1 cellular context compared by ENCODE assay signal in the genomic region with DNA sequence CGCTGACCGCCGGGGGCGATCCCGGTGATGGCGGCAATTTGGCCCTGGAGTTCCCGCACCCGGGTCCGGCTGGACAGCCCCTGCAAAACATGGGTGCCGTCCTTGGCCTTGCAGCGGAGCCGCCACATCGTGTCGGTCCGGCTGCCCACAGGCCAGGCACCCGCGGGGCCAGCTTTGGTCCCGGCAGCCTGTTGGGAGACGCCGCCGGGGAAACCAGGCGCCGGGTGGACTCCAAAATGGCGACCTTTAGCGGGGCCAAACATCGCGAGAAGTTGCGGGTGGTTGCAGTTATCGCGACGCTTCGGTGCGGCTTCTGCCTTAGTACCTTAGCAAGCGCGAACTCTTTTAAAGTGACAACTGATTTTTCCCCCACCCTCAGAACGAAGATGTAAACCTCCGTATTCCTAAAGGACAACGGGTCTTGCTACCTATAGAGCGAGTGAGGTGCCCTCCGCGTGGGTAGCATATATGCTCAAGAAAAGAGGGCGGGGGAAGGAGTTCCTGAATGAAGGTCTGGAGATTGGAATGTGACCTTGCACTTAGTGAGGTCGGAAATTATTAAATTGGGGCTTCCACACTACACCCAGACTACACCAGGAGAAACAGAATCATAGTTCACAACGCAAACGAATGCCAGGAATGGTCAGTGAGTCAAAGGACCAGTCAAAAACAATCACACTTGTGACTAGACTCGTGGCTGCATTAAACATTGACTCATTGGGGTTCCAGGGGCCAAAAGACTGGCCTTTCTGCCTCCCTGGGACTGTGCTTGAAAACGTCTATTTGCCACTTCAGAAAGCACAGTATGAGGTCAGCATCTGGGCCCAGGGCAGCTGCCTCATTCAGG.
TF ChIP-seq lines count a peak whose summit lies in the region.

TSS of gene YOD1 (minus strand) at position 441 of the 847 bp plus-strand sequence. CDS start at position 263, 178 bp downstream.

TF ChIP-seq in HepG2, 621 proteins besides CTCF, POLR2A, EP300 and RAD21 (continued from another document and continues in another):
- no peak for TF ChIP-seq ZNF513 (CRISPR knock-in tag; conservative IDR thresholded peaks at IDR 0.05)
- no peak for TF ChIP-seq ZFP41 (CRISPR knock-in tag; IDR thresholded peaks at IDR 0.05; ENCODE audit: borderline replicate concordance)
- 0 out of 2 replicates have a peak, but pooled peaks have one; percentile 51 for TF ChIP-seq NAIF1 (CRISPR knock-in tag; IDR thresholded peaks at IDR 0.05; ENCODE audit: borderline replicate concordance)
- TF ChIP-seq DNMT3B (CRISPR knock-in tag; conservative IDR thresholded peaks at IDR 0.05) = no peak
- peak; percentile 49; the same call in 1 of the 2 replicates for TF ChIP-seq ZNF644 (CRISPR knock-in tag; IDR thresholded peaks at IDR 0.05; ENCODE audit: low read depth)
- TF ChIP-seq FUBP1 (CRISPR knock-in tag; IDR thresholded peaks at IDR 0.05; ENCODE audit: borderline replicate concordance) = no peak
- TF ChIP-seq, protein P1, sequence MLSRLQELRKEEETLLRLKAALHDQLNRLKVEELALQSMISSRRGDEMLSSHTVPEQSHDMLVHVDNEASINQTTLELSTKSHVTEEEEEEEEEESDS (CRISPR knock-in tag; IDR thresholded peaks at IDR 0.05; ENCODE audit: borderline replicate concordance) = no peak
- TF ChIP-seq ZNF430 (CRISPR knock-in tag; IDR thresholded peaks at IDR 0.05) = no peak
- no peak for TF ChIP-seq CHCHD3 (CRISPR knock-in tag; IDR thresholded peaks at IDR 0.05)
- TF ChIP-seq ZC3H4 (CRISPR knock-in tag; IDR thresholded peaks at IDR 0.05; ENCODE audit: borderline replicate concordance) = no peak
- no peak for TF ChIP-seq MYNN (CRISPR knock-in tag; IDR thresholded peaks at IDR 0.05; ENCODE audit: low read depth)
- no peak for TF ChIP-seq RORA (CRISPR knock-in tag; IDR thresholded peaks at IDR 0.05)
- TF ChIP-seq TOE1 (CRISPR knock-in tag; IDR thresholded peaks at IDR 0.05) = no peak
- TF ChIP-seq, protein P2, sequence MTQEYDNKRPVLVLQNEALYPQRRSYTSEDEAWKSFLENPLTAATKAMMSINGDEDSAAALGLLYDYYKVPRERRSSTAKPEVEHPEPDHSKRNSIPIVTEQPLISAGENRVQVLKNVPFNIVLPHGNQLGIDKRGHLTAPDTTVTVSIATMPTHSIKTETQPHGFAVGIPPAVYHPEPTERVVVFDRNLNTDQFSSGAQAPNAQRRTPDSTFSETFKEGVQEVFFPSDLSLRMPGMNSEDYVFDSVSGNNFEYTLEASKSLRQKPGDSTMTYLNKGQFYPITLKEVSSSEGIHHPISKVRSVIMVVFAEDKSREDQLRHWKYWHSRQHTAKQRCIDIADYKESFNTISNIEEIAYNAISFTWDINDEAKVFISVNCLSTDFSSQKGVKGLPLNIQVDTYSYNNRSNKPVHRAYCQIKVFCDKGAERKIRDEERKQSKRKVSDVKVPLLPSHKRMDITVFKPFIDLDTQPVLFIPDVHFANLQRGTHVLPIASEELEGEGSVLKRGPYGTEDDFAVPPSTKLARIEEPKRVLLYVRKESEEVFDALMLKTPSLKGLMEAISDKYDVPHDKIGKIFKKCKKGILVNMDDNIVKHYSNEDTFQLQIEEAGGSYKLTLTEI (CRISPR knock-in tag; conservative IDR thresholded peaks at IDR 0.05) = no peak
- TF ChIP-seq, protein P3, sequence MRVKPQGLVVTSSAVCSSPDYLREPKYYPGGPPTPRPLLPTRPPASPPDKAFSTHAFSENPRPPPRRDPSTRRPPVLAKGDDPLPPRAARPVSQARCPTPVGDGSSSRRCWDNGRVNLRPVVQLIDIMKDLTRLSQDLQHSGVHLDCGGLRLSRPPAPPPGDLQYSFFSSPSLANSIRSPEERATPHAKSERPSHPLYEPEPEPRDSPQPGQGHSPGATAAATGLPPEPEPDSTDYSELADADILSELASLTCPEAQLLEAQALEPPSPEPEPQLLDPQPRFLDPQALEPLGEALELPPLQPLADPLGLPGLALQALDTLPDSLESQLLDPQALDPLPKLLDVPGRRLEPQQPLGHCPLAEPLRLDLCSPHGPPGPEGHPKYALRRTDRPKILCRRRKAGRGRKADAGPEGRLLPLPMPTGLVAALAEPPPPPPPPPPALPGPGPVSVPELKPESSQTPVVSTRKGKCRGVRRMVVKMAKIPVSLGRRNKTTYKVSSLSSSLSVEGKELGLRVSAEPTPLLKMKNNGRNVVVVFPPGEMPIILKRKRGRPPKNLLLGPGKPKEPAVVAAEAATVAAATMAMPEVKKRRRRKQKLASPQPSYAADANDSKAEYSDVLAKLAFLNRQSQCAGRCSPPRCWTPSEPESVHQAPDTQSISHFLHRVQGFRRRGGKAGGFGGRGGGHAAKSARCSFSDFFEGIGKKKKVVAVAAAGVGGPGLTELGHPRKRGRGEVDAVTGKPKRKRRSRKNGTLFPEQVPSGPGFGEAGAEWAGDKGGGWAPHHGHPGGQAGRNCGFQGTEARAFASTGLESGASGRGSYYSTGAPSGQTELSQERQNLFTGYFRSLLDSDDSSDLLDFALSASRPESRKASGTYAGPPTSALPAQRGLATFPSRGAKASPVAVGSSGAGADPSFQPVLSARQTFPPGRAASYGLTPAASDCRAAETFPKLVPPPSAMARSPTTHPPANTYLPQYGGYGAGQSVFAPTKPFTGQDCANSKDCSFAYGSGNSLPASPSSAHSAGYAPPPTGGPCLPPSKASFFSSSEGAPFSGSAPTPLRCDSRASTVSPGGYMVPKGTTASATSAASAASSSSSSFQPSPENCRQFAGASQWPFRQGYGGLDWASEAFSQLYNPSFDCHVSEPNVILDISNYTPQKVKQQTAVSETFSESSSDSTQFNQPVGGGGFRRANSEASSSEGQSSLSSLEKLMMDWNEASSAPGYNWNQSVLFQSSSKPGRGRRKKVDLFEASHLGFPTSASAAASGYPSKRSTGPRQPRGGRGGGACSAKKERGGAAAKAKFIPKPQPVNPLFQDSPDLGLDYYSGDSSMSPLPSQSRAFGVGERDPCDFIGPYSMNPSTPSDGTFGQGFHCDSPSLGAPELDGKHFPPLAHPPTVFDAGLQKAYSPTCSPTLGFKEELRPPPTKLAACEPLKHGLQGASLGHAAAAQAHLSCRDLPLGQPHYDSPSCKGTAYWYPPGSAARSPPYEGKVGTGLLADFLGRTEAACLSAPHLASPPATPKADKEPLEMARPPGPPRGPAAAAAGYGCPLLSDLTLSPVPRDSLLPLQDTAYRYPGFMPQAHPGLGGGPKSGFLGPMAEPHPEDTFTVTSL (CRISPR knock-in tag; IDR thresholded peaks at IDR 0.05; ENCODE audit: borderline replicate concordance) = peak; percentile 31; the same call in 1 of the 2 replicates
- no peak; the same call in 1 of the 2 replicates for TF ChIP-seq ZNF775 (CRISPR knock-in tag; IDR thresholded peaks at IDR 0.05; ENCODE audit: borderline replicate concordance)
- no peak for TF ChIP-seq HNF4A (CRISPR knock-in tag; IDR thresholded peaks at IDR 0.05)
- no peak for TF ChIP-seq CBX1 (IDR thresholded peaks at IDR 0.05; ENCODE audit: low read depth)
- TF ChIP-seq ZNF451 (CRISPR knock-in tag; IDR thresholded peaks at IDR 0.05) = no peak
- TF ChIP-seq, protein P4, sequence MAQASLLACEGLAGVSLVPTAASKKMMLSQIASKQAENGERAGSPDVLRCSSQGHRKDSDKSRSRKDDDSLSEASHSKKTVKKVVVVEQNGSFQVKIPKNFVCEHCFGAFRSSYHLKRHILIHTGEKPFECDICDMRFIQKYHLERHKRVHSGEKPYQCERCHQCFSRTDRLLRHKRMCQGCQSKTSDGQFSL (CRISPR knock-in tag; IDR thresholded peaks at IDR 0.05) = no peak
- no peak for TF ChIP-seq ZNF510 (CRISPR knock-in tag; IDR thresholded peaks at IDR 0.05; ENCODE audit: low read depth)
- peak; percentile 37; the same call in 1 of the 2 replicates for TF ChIP-seq ZNF33B (CRISPR knock-in tag; IDR thresholded peaks at IDR 0.05)
- no peak for TF ChIP-seq ADNP (CRISPR knock-in tag; IDR thresholded peaks at IDR 0.05)
- TF ChIP-seq ZNF749 (CRISPR knock-in tag; IDR thresholded peaks at IDR 0.05; ENCODE audit: borderline replicate concordance) = peak; percentile 28; the same call in 1 of the 2 replicates
- no peak for TF ChIP-seq SNRNP70 (IDR thresholded peaks at IDR 0.05; ENCODE audit: low read depth, low read length)
- TF ChIP-seq KDM4B (CRISPR knock-in tag; IDR thresholded peaks at IDR 0.05) = no peak; the same call in 1 of the 2 replicates
- TF ChIP-seq JUNB (CRISPR knock-in tag; IDR thresholded peaks at IDR 0.05; ENCODE audit: borderline replicate concordance) = no peak
- TF ChIP-seq HDAC2 (CRISPR knock-in tag; IDR thresholded peaks at IDR 0.05) = no peak
- no peak for TF ChIP-seq NFRKB (IDR thresholded peaks at IDR 0.05)
- TF ChIP-seq ZNF225 (CRISPR knock-in tag; IDR thresholded peaks at IDR 0.05) = no peak
- TF ChIP-seq, protein P5, sequence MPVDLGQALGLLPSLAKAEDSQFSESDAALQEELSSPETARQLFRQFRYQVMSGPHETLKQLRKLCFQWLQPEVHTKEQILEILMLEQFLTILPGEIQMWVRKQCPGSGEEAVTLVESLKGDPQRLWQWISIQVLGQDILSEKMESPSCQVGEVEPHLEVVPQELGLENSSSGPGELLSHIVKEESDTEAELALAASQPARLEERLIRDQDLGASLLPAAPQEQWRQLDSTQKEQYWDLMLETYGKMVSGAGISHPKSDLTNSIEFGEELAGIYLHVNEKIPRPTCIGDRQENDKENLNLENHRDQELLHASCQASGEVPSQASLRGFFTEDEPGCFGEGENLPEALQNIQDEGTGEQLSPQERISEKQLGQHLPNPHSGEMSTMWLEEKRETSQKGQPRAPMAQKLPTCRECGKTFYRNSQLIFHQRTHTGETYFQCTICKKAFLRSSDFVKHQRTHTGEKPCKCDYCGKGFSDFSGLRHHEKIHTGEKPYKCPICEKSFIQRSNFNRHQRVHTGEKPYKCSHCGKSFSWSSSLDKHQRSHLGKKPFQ (CRISPR knock-in tag; IDR thresholded peaks at IDR 0.05; ENCODE audit: insufficient replicate concordance) = no peak
- no peak for TF ChIP-seq CERS6 (CRISPR knock-in tag; IDR thresholded peaks at IDR 0.05)
- TF ChIP-seq ZKSCAN8 (CRISPR knock-in tag; IDR thresholded peaks at IDR 0.05; ENCODE audit: borderline replicate concordance) = no peak
- TF ChIP-seq KLF11 (CRISPR knock-in tag; IDR thresholded peaks at IDR 0.05) = no peak
- 0 out of 2 replicates have a peak, but pooled peaks have one; percentile 18 for TF ChIP-seq ZBTB1 (CRISPR knock-in tag; IDR thresholded peaks at IDR 0.05; ENCODE audit: borderline replicate concordance)
- TF ChIP-seq PITX1 (CRISPR knock-in tag; IDR thresholded peaks at IDR 0.05) = no peak
- peak; percentile 84 for TF ChIP-seq KMT2B (CRISPR knock-in tag; IDR thresholded peaks at IDR 0.05)
- TF ChIP-seq ZNF556 (CRISPR knock-in tag; IDR thresholded peaks at IDR 0.05; ENCODE audit: borderline replicate concordance) = peak; percentile 75; the same call in 1 of the 2 replicates
- no peak for TF ChIP-seq HOMEZ (CRISPR knock-in tag; IDR thresholded peaks at IDR 0.05; ENCODE audit: low read depth)
- no peak for TF ChIP-seq ZNF263 (CRISPR knock-in tag; IDR thresholded peaks at IDR 0.05)
- TF ChIP-seq BRCA1 (CRISPR knock-in tag; IDR thresholded peaks at IDR 0.05) = no peak
- peak; percentile 44 for TF ChIP-seq HNRNPLL (IDR thresholded peaks at IDR 0.05; ENCODE audit: low read depth, low read length, poor library complexity, severe bottlenecking)
- no peak for TF ChIP-seq ZNF576 (CRISPR knock-in tag; IDR thresholded peaks at IDR 0.05)
- 0 out of 2 replicates have a peak, but pooled peaks have one; percentile 36 for TF ChIP-seq YEATS4 (CRISPR knock-in tag; IDR thresholded peaks at IDR 0.05; ENCODE audit: borderline replicate concordance)
- no peak for TF ChIP-seq IKZF4 (CRISPR knock-in tag; IDR thresholded peaks at IDR 0.05; ENCODE audit: borderline replicate concordance, low read depth, not compliant biosample characterization)
- TF ChIP-seq GFI1 (CRISPR knock-in tag; IDR thresholded peaks at IDR 0.05; ENCODE audit: borderline replicate concordance) = no peak
- no peak for TF ChIP-seq MBNL3 (CRISPR knock-in tag; conservative IDR thresholded peaks at IDR 0.05)
- TF ChIP-seq GTF3A (CRISPR knock-in tag; conservative IDR thresholded peaks at IDR 0.05) = no peak
